In genomic region chr17:15031971-15032370, GRCh38 we compare ENCODE assay signal across 27 cellular contexts.
"Had no signal": no experiment of that assay in that cellular context is flagged by ENCODE, and none has a peak within 500 bp of the region (broad histone marks: within the 10 kb centered on the region; RNA-seq: fewer than 3 reads in every experiment).

No MANE protein-coding gene starts in this region.

- ATAC-seq: activated CD8-positive, alpha-beta T cell treated with anti-CD3 and anti-CD28 coated beads for 36 hours; activated naive CD8-positive, alpha-beta T cell treated with anti-CD3 and anti-CD28 coated beads, Interleukin-2, amount 50 U/mL, for 24 hours; activated T-cell treated with anti-CD3 and anti-CD28 coated beads, Interleukin-2, amount 50 U/mL, for 4 hours; body of pancreas; effector memory CD8-positive, alpha-beta T cell; foreskin keratinocyte; gastroesophageal sphincter had no signal

- H3K4me1 Mint-ChIP-seq: activated CD4-positive, alpha-beta T cell treated with anti-CD3 and anti-CD28 coated beads, Interleukin-2, amount 10 ng/mL, durations not matched to agents 7 days and 5 days; activated naive CD4-positive, alpha-beta T cell treated with anti-CD3 and anti-CD28 coated beads, Interleukin-2, amount 50 U/mL, for 24 hours; activated naive CD8-positive, alpha-beta T cell treated with anti-CD3 and anti-CD28 coated beads for 36 hours; activated naive CD8-positive, alpha-beta T cell treated with anti-CD3 and anti-CD28 coated beads, Interleukin-2, amount 50 U/mL, for 24 hours had no signal

- FAIRE-seq: colon had no signal

- H3K9me3 Mint-ChIP-seq: activated CD4-positive, alpha-beta T cell treated with anti-CD3 and anti-CD28 coated beads, Interleukin-2, amount 10 ng/mL, durations not matched to agents 7 days and 5 days; activated CD8-positive, alpha-beta T cell treated with anti-CD3 and anti-CD28 coated beads for 36 hours; activated naive CD4-positive, alpha-beta T cell treated with anti-CD3 and anti-CD28 coated beads for 36 hours; activated naive CD8-positive, alpha-beta T cell treated with anti-CD3 and anti-CD28 coated beads for 36 hours; activated naive CD8-positive, alpha-beta T cell treated with anti-CD3 and anti-CD28 coated beads, Interleukin-2, amount 50 U/mL, for 24 hours; activated T-cell treated with anti-CD3 and anti-CD28 coated beads, Interleukin-2, amount 50 U/mL, for 4 hours; activated T-helper 2 cell treated with anti-CD3 and anti-CD28 coated beads, Interferon-gamma antibody, Interleukin-2, Interleukin-4, amounts not matched to agents 10 μg/mL and 5 μg/mL and 100 μg/mL, durations not matched to agents 14 hours and 24 hours and 36 hours; effector memory CD8-positive, alpha-beta T cell had no signal

- H3K36me3 Mint-ChIP-seq: activated naive CD4-positive, alpha-beta T cell treated with anti-CD3 and anti-CD28 coated beads, Interleukin-2, amount 50 U/mL, for 24 hours; activated naive CD8-positive, alpha-beta T cell treated with anti-CD3 and anti-CD28 coated beads for 36 hours had no signal

- DNase-seq: activated CD4-positive, alpha-beta T cell treated with anti-CD3 and anti-CD28 coated beads for 1 hour; activated CD4-positive, alpha-beta T cell treated with anti-CD3 and anti-CD28 coated beads for 4 hours; activated CD4-positive, alpha-beta T cell treated with anti-CD3 and anti-CD28 coated beads, Interleukin-2, amount 10 ng/mL, durations not matched to agents 7 days and 5 days; activated CD4-positive, alpha-beta T cell treated with anti-CD3 and anti-CD28 coated beads, Interleukin-2, amount 50 U/mL, for 48 hours; activated CD8-positive, alpha-beta memory T cell treated with anti-CD3 and anti-CD28 coated beads for 24 hours; activated CD8-positive, alpha-beta T cell treated with anti-CD3 and anti-CD28 coated beads for 36 hours; activated effector memory CD4-positive, alpha-beta T cell treated with anti-CD3 and anti-CD28 coated beads, Interleukin-2, amount 50 U/mL, for 16 hours; activated naive CD4-positive, alpha-beta T cell treated with anti-CD3 and anti-CD28 coated beads for 36 hours; activated naive CD8-positive, alpha-beta T cell treated with anti-CD3 and anti-CD28 coated beads for 36 hours; activated naive CD8-positive, alpha-beta T cell treated with anti-CD3 and anti-CD28 coated beads, Interleukin-2, amount 50 U/mL, for 24 hours; activated T-cell treated with anti-CD3 and anti-CD28 coated beads, Interleukin-2, amount 50 U/mL, for 4 hours; adrenal gland; amygdala; aorta; body of pancreas; caudate nucleus; cortex of kidney; dermis blood vessel endothelial cell; effector CD4-positive, alpha-beta T cell; effector memory CD8-positive, alpha-beta T cell; erythroblast; foreskin keratinocyte; T-helper 2 cell had no signal

- H3K27ac Mint-ChIP-seq: activated CD4-positive, alpha-beta T cell treated with anti-CD3 and anti-CD28 coated beads, Interleukin-2, amount 10 ng/mL, durations not matched to agents 7 days and 5 days; activated CD8-positive, alpha-beta T cell treated with anti-CD3 and anti-CD28 coated beads for 36 hours; activated naive CD4-positive, alpha-beta T cell treated with anti-CD3 and anti-CD28 coated beads for 36 hours; activated naive CD4-positive, alpha-beta T cell treated with anti-CD3 and anti-CD28 coated beads, Interleukin-2, amount 50 U/mL, for 24 hours; activated naive CD8-positive, alpha-beta T cell treated with anti-CD3 and anti-CD28 coated beads for 36 hours; activated naive CD8-positive, alpha-beta T cell treated with anti-CD3 and anti-CD28 coated beads, Interleukin-2, amount 50 U/mL, for 24 hours; activated T-helper 2 cell treated with anti-CD3 and anti-CD28 coated beads, Interferon-gamma antibody, Interleukin-2, Interleukin-4, amounts not matched to agents 10 μg/mL and 5 μg/mL and 100 μg/mL, durations not matched to agents 14 hours and 24 hours and 36 hours; effector memory CD8-positive, alpha-beta T cell had no signal

- H3K27me3 Mint-ChIP-seq: activated CD4-positive, alpha-beta T cell treated with anti-CD3 and anti-CD28 coated beads, Interleukin-2, amount 10 ng/mL, durations not matched to agents 7 days and 5 days had no signal

- H3K4me3 Mint-ChIP-seq: activated CD4-positive, alpha-beta T cell treated with anti-CD3 and anti-CD28 coated beads, Interleukin-2, amount 10 ng/mL, durations not matched to agents 7 days and 5 days; activated CD8-positive, alpha-beta T cell treated with anti-CD3 and anti-CD28 coated beads for 36 hours; activated naive CD4-positive, alpha-beta T cell treated with anti-CD3 and anti-CD28 coated beads for 36 hours; activated naive CD4-positive, alpha-beta T cell treated with anti-CD3 and anti-CD28 coated beads, Interleukin-2, amount 50 U/mL, for 24 hours; activated naive CD8-positive, alpha-beta T cell treated with anti-CD3 and anti-CD28 coated beads for 36 hours; activated naive CD8-positive, alpha-beta T cell treated with anti-CD3 and anti-CD28 coated beads, Interleukin-2, amount 50 U/mL, for 24 hours; activated T-cell treated with anti-CD3 and anti-CD28 coated beads, Interleukin-2, amount 50 U/mL, for 4 hours; effector memory CD8-positive, alpha-beta T cell had no signal
